ENCODE assay signal across 15 cellular contexts in the genomic region with DNA sequence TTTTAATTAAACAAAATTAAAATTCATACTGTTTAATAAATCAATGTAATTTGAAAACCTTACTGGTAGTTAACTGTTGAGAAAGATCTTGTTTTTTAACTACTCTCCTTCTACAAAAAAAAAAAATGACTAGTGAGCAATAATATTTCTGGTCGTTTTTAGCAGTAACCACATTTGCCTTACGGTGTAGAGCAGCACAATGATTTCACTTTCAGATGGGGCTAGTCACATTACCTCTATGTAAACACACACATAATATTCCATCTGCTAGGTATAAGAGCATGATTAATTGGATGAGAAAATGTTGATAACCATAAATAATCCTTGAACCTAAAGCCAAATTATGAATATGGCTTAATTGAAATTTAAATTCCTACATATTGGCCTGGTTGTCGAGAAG.
A peak's percentile ranks its signal among the peaks of the same experiment; 100 is the strongest.
DNase-seq lines count a peak whose midpoint lies in the region; ATAC-seq lines count a peak whose summit lies in the region.
"Had no signal": no experiment of that assay in that cellular context is flagged by ENCODE, and none has a peak within 500 bp of the region (broad histone marks: within the 10 kb centered on the region; RNA-seq: fewer than 3 reads in every experiment).

No MANE protein-coding gene starts in this region.

- DNase-seq in RPMI8226: peak; percentile 20
- DNase-seq in hepatic stellate cell (ENCODE audit: low spot score): no peak
- DNase-seq in NOMO-1 treated with dmso at 0.1 percent for 144 hours (lab: John Stamatoyannopoulos, UW; ENCODE audit: unreplicated experiment): no peak
- DNase-seq in stimulated activated CD4-positive, alpha-beta T cell treated with anti-CD3 and anti-CD28 coated beads, Interleukin-2, amount 100 ng/mL, for 48 hours: no peak
- DNase-seq: activated CD4-positive, alpha-beta memory T cell treated with anti-CD3 and anti-CD28 coated beads for 36 hours; DMS79 treated with DMSO at 0.1 percent for 48 hours; islet precursor cell; mesenchymal stem cell; NCI-H1092; NCI-H226; substantia nigra had no signal

- ATAC-seq in GM18909 (IDR thresholded peaks at IDR 0.05; ENCODE audit: poor library complexity, unreplicated experiment) (peak; percentile 62), GM21529 (IDR thresholded peaks at IDR 0.05; ENCODE audit: unreplicated experiment) (peak; percentile 79), HG03066 (IDR thresholded peaks at IDR 0.05; ENCODE audit: low read depth, unreplicated experiment) (peak; percentile 66)
- ATAC-seq: HepG2 had no signal
